Comparison of ENCODE assay signal across 24 cellular contexts in genomic region chr16:87288753-87289362, GRCh38. TPM values are rescaled to one million over a fixed set of nuclear protein-coding genes. Genes with fewer than 3 reads are reported as not detected.
DNase-seq lines count a peak whose midpoint lies in the region; ATAC-seq and TF ChIP-seq lines count a peak whose summit lies in the region.
"Had no signal": no experiment of that assay in that cellular context is flagged by ENCODE, and none has a peak within 500 bp of the region (broad histone marks: within the 10 kb centered on the region; RNA-seq: fewer than 3 reads in every experiment).

No MANE protein-coding gene starts in this region.

- CTCF ChIA-PET in BJ (lab: Yijun Ruan, JAX), result interaction anchor here (1.0 to 1.5 kb wide), 2 partner anchors 9 to 86 kb away, joined by 6 to 11 read pairs; no protein-coding TSS in a partner anchor

- H3K27ac ChIP-seq in osteoblast (ENCODE audit: low read depth, low read length), result no peak overlapping the region
- H3K27ac ChIP-seq: foreskin keratinocyte, heart right ventricle, PC-9, psoas muscle, tibial artery had no signal

- ATAC-seq in HG02678 (IDR thresholded peaks at IDR 0.05; ENCODE audit: unreplicated experiment), result no peak
- ATAC-seq: foreskin keratinocyte; heart right ventricle; left cardiac atrium; psoas muscle; stimulated activated naive CD8-positive, alpha-beta T cell treated with anti-CD3 and anti-CD28 coated beads, Interleukin-15, amount 100 ng/mL, for 72 hours had no signal

- H3K36me3 ChIP-seq in BJ (ENCODE audit: control insufficient read depth, insufficient read depth, low read length) (no peaks in the 10 kb centered on the region), osteoblast (ENCODE audit: insufficient read depth, low read length) (no peaks in the 10 kb centered on the region)
- H3K36me3 ChIP-seq: BE2C, heart right ventricle, tibial artery had no signal

- H2AFZ ChIP-seq in osteoblast (ENCODE audit: low read length), result no peak overlapping the region
- H2AFZ ChIP-seq: PC-9 had no signal

- in situ Hi-C loops in KBM-7 (cut with MboI; ENCODE audit: low pct_unique_long_range_greater_than_20kb, low sequenced_read_pairs), result no loop called here

- no peaks in the 10 kb centered on the region for H3K79me2 ChIP-seq in osteoblast (ENCODE audit: insufficient read depth, low read length)

- H3K27me3 ChIP-seq in BJ (ENCODE audit: control insufficient read depth, insufficient read depth, low read length), result no peaks in the 10 kb centered on the region
- H3K27me3 ChIP-seq in osteoblast (ENCODE audit: insufficient read depth, low read length), result no peaks in the 10 kb centered on the region
- H3K27me3 ChIP-seq: foreskin keratinocyte, heart right ventricle, tibial artery had no signal

- H4K20me1 ChIP-seq in osteoblast (ENCODE audit: insufficient read depth, low read length), result no peaks in the 10 kb centered on the region

- no peaks in the 10 kb centered on the region for H3K4me1 ChIP-seq in osteoblast (ENCODE audit: insufficient read depth, low read length)
- H3K4me1 ChIP-seq: BE2C, foreskin keratinocyte, heart right ventricle, psoas muscle, tibial artery had no signal

- POLR2A ChIA-PET in BJ (lab: Charles Lee), result interaction anchor here (0.5 to 0.6 kb wide), 2 partner anchors 88 to 609 kb away, joined by 4 to 8 read pairs; no protein-coding TSS in a partner anchor

- peaks cover 4% of the 10 kb centered on the region for H3K9me3 ChIP-seq in osteoblast (ENCODE audit: low read depth, low read length)
- H3K9me3 ChIP-seq: BE2C, psoas muscle, tibial artery had no signal

- no peak overlapping the region for H3K4me3 ChIP-seq in BJ (ENCODE audit: low read depth, low read length)
- H3K4me3 ChIP-seq in osteoblast (ENCODE audit: insufficient read depth, low read length), result no peak overlapping the region
- H3K4me3 ChIP-seq: heart right ventricle, PC-9, psoas muscle, tibial artery had no signal

- no peak for TF ChIP-seq CTCF in BJ (IDR thresholded peaks at IDR 0.05; ENCODE audit: insufficient read depth, low read depth, low read length)
- no peak for TF ChIP-seq CTCF in osteoblast (IDR thresholded peaks at IDR 0.05; ENCODE audit: extremely low read depth, low read depth, low read length)

- DNase-seq in BJ (ENCODE audit: low read depth) (peak; percentile 94), HCEC 1CT (peak; percentile 19), epidermal melanocyte (ENCODE audit: insufficient read length, low spot score) (peak; percentile 57), osteoblast (ENCODE audit: insufficient read length, low spot score, missing footprints) (peak; percentile 77), NCI-H1694 (lab: John Stamatoyannopoulos, UW) (no peak), KBM-7 (no peak)
- DNase-seq: activated CD4-positive, alpha-beta T cell treated with anti-CD3 and anti-CD28 coated beads, Interleukin-2, amount 50 U/mL, for 1 hour; aorta; BE2C; central memory CD4-positive, alpha-beta T cell; foreskin keratinocyte; GOT3; heart right ventricle; left cardiac atrium; NCI-H1092; NCI-H1930; NCI-H446 treated with DMSO at 0.1 percent for 48 hours; PC-9; psoas muscle; SHP77; stimulated activated naive CD8-positive, alpha-beta T cell treated with anti-CD3 and anti-CD28 coated beads, Interleukin-15, amount 100 ng/mL, for 72 hours; T1000; tibial artery had no signal

- no peak overlapping the region for H3K4me2 ChIP-seq in osteoblast (ENCODE audit: insufficient read depth, low read length)
- H3K4me2 ChIP-seq: PC-9 had no signal

RNA-seq across cellular contexts. Expression of gene C16orf95, which starts 28.3 kb away (rescaled TPM):
- polyA plus RNA-seq in BJ (2011; rRNA removed), result 5.2 and 7.8 TPM in 2 replicates
- polyA minus RNA-seq in BJ (2011; rRNA and poly(A)+ RNA removed), result 3.6 and 3.9 TPM in 2 replicates
- 4.0 and 4.4 TPM in 2 replicates for total RNA-seq in osteoblast

Comparison
In these comparisons a context has a peak if more than half of its experiments do, and no peak if none do; other contexts are left out.
1. DNase-seq: peak in BJ (single experiment), HCEC 1CT (single experiment), epidermal melanocyte (single experiment) and osteoblast (single experiment); none in NCI-H1694 (single experiment) and KBM-7 (single experiment).